Comparison of ENCODE assay signal across 5 cellular contexts in genomic region chr6:143871202-143871601, GRCh38. TPM values are rescaled to one million over a fixed set of nuclear protein-coding genes. Genes with fewer than 3 reads are reported as not detected.
"Had no signal": no experiment of that assay in that cellular context is flagged by ENCODE, and none has a peak within 500 bp of the region (broad histone marks: within the 10 kb centered on the region; RNA-seq: fewer than 3 reads in every experiment).

No MANE protein-coding gene starts in this region.

RNA-seq across cellular contexts. Expression of gene ZC2HC1B, which starts 6.9 kb away (rescaled TPM):
- total RNA-seq: M059J, PC-3, Peyer's patch, Right ventricle myocardium superior, SJSA1 had no signal
